Comparison of ENCODE assay signal across 8 cellular contexts in the genomic region with DNA sequence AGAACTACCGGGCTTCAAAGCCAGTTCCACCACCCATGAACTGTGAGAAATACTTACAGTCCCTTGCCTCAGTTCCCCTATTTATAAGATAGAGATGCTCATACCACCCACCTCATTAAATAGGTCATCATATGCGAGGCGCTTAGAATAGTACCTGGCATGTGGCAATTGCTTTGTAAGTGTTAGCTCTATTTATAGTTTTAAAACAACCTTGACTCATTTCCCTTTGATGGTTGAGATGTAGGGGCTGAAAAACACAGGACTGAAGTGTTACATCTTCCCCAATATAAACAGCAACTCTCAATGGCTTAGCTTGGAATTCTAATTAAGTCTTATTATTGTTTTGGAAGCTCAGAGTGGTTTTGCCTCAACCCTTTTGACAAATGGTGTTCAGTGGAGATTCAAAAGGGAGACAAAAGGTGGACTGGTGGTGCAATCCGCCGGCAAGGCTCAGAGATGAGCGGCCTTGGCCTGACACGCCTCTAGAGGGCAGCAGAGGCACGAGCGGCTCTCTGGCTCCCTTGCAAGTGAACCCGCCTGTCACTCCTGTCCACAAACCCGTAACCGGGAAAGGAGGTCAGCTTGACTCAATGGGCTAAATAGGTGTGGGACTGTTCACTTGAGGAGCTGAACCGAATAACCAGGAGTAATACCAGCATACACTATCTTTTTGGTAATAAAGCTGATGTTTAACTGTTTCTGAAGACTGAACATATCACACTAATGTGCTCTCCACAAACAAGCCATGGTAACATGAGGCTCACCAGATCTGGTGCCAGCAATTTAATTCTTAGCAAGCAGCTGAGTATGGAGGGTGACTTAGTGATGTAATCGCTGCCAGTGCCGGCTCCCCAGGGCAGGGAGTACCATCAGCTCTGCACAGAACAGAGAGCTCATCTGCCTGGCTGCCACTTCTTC. TPM values are rescaled to one million over a fixed set of nuclear protein-coding genes. Genes with fewer than 3 reads are reported as not detected.
DNase-seq lines count a peak whose midpoint lies in the region; ATAC-seq, FAIRE-seq and TF ChIP-seq lines count a peak whose summit lies in the region.

No MANE protein-coding gene starts in this region.

- peak; percentile 97 for ATAC-seq in GM23338

- H3K79me2 ChIP-seq in GM23338 (replicated peaks; ENCODE audit: insufficient read depth), result no peaks in the 10 kb centered on the region

- H3K27ac ChIP-seq in GM23338 (ENCODE audit: low read depth) (no peak overlapping the region), testis (no peak overlapping the region)

- no peak overlapping the region for H3K4me3 Mint-ChIP-seq in GM23338

- no peaks in the 10 kb centered on the region for H4K20me1 ChIP-seq in GM23338 (replicated peaks; ENCODE audit: insufficient read depth)

- FAIRE-seq in RCC 7860 (lab: Jason Lieb, UNC), result peak; percentile 52

- H3K27me3 ChIP-seq in GM23338 (ENCODE audit: insufficient read depth) (no peaks in the 10 kb centered on the region), testis (no peaks in the 10 kb centered on the region)

- H3K27me3 Mint-ChIP-seq in GM23338 (ENCODE audit: insufficient read depth, low read depth, poor library complexity), result peaks cover under 1% of the 10 kb centered on the region

- no peaks in the 10 kb centered on the region for H3K36me3 Mint-ChIP-seq in GM23338 (ENCODE audit: low read depth)

- H3K9me3 Mint-ChIP-seq in GM23338, result no peaks in the 10 kb centered on the region

- no peak overlapping the region for H3K4me2 ChIP-seq in GM23338

- H3K4me1 ChIP-seq in GM23338 (ENCODE audit: insufficient read depth), result no peaks in the 10 kb centered on the region
- peaks cover 4% of the 10 kb centered on the region for H3K4me1 ChIP-seq in testis

- H3F3A ChIP-seq in GM23338 (replicated peaks; ENCODE audit: low read depth), result no peaks in the 10 kb centered on the region

- TF ChIP-seq CTCF in GM23338 (conservative IDR thresholded peaks at IDR 0.05; ENCODE audit: low read depth in 2 of 2), result peak; percentile 85 to 94
- TF ChIP-seq CTCF in LNCAP (IDR thresholded peaks at IDR 0.05), result peak; percentile 99
- peak; percentile 60 to 85 (median 67) for TF ChIP-seq CTCF in testis (IDR thresholded peaks at IDR 0.05)

- H3K9me2 ChIP-seq in GM23338 (ENCODE audit: insufficient read depth), result no peaks in the 10 kb centered on the region

- H3K4me3 ChIP-seq in GM23338 (no peak overlapping the region), testis (no peak overlapping the region)

- no peaks in the 10 kb centered on the region for H3K9me3 ChIP-seq in testis

- no peak overlapping the region for H2AFZ ChIP-seq in GM23338

- H3K27ac Mint-ChIP-seq in GM23338, result no peak overlapping the region

- H3K36me3 ChIP-seq in GM23338 (ENCODE audit: insufficient read depth) (no peaks in the 10 kb centered on the region), testis (ENCODE audit: low read depth, missing control alignments) (no peaks in the 10 kb centered on the region)

- DNase-seq in ELF-1 (ENCODE audit: low read depth, low spot score) (peak; percentile 91), GM23338 (ENCODE audit: low spot score) (peak; percentile 80), RCC 7860 (ENCODE audit: low spot score) (peak; percentile 61), fibroblast of the conjunctiva (ENCODE audit: low read depth) (peak; percentile 65), occipital lobe (lab: John Stamatoyannopoulos, UW) (peak; percentile 78), testis (peak; percentile 92)
- peak; percentile 66 to 67 for DNase-seq in activated T-helper 1 cell treated with anti-CD3 and anti-CD28 coated beads, Interleukin-2, amount 50 U/mL, for 16 hours (ENCODE audit: low read depth in 1 of 2, low spot score in 1 of 2)

- intact Hi-C loops in testis (cut with DNase I; ENCODE audit: low total_unique reads), result loop anchor here (5.0 kb wide), 1 partner anchor 66 kb away; no protein-coding TSS in a partner anchor

- WGBS in testis, 2 donors, result 8 to 9% methylated on average over 15 of the region's 15 CpGs

- TF ChIP-seq POLR2A in testis (IDR thresholded peaks at IDR 0.05), result no peak

- peaks cover 26% of the 10 kb centered on the region for H3K4me1 Mint-ChIP-seq in GM23338

TF ChIP-seq in GM23338, 12 proteins besides CTCF, POLR2A, EP300 and RAD21 (continues in another document):
- TF ChIP-seq EZH2 (IDR thresholded peaks at IDR 0.05; ENCODE audit: low read depth, unreplicated experiment) (no peak), EZH2phosphoT487 (IDR thresholded peaks at IDR 0.05; ENCODE audit: unreplicated experiment) (no peak), NANOG (IDR thresholded peaks at IDR 0.05; ENCODE audit: borderline replicate concordance) (no peak), JUNB (IDR thresholded peaks at IDR 0.05; ENCODE audit: unreplicated experiment) (no peak)
- TF ChIP-seq, protein P1, sequence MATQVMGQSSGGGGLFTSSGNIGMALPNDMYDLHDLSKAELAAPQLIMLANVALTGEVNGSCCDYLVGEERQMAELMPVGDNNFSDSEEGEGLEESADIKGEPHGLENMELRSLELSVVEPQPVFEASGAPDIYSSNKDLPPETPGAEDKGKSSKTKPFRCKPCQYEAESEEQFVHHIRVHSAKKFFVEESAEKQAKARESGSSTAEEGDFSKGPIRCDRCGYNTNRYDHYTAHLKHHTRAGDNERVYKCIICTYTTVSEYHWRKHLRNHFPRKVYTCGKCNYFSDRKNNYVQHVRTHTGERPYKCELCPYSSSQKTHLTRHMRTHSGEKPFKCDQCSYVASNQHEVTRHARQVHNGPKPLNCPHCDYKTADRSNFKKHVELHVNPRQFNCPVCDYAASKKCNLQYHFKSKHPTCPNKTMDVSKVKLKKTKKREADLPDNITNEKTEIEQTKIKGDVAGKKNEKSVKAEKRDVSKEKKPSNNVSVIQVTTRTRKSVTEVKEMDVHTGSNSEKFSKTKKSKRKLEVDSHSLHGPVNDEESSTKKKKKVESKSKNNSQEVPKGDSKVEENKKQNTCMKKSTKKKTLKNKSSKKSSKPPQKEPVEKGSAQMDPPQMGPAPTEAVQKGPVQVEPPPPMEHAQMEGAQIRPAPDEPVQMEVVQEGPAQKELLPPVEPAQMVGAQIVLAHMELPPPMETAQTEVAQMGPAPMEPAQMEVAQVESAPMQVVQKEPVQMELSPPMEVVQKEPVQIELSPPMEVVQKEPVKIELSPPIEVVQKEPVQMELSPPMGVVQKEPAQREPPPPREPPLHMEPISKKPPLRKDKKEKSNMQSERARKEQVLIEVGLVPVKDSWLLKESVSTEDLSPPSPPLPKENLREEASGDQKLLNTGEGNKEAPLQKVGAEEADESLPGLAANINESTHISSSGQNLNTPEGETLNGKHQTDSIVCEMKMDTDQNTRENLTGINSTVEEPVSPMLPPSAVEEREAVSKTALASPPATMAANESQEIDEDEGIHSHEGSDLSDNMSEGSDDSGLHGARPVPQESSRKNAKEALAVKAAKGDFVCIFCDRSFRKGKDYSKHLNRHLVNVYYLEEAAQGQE (IDR thresholded peaks at IDR 0.05; ENCODE audit: unreplicated experiment), result no peak

RNA-seq across cellular contexts. Expression of a gene that starts 19.5 kb away (rescaled TPM):
- 2.3 and 3.6 TPM in 2 replicates for total RNA-seq in GM23338 (2014; rRNA removed; shearing (Covaris generic))
- polyA plus RNA-seq in GM23338 (2016; fragmentation: Nextera tagmentation; extraction: Ambion mirVana), result 5.8 and 5.9 TPM in 2 replicates
- total RNA-seq in occipital lobe, result 51.6 TPM
- 10 to 100 TPM; 75.5 to 89.4 TPM for total RNA-seq in testis
- polyA plus RNA-seq in testis (ENCODE audit: insufficient read depth, low read depth, low replicate concordance), result 73.9 TPM

Comparison
In these comparisons a context has a peak if more than half of its experiments do, and no peak if none do; other contexts are left out.
1. RNA of a gene that starts 19.5 kb away (total RNA-seq): 75.5 to 89.4 TPM in testis and 51.6 TPM in occipital lobe (single experiment); 2.3 to 3.6 TPM in GM23338; every median in the first group is over 10 times any median in the second.
2. Peak in every context shown above with its lines, with median percentiles within 50 percentile points of each other: DNase-seq and CTCF ChIP-seq.